26 cellular contexts compared by ENCODE assay signal in genomic region chr2:130300258-130300969, GRCh38.
"Had no signal": no experiment of that assay in that cellular context is flagged by ENCODE, and none has a peak within 500 bp of the region (broad histone marks: within the 10 kb centered on the region; RNA-seq: fewer than 3 reads in every experiment).

No MANE protein-coding gene starts in this region.

- H3K36me3 Mint-ChIP-seq: activated CD4-positive, alpha-beta memory T cell treated with anti-CD3 and anti-CD28 coated beads for 36 hours; activated naive CD8-positive, alpha-beta T cell treated with anti-CD3 and anti-CD28 coated beads, Interleukin-2, amount 10 ng/mL, durations not matched to agents 7 days and 5 days; memory B cell had no signal

- H3K27ac Mint-ChIP-seq: activated B cell treated with CpG ODN at 0.5 μM for 24 hours; activated CD4-positive, alpha-beta memory T cell treated with anti-CD3 and anti-CD28 coated beads for 36 hours; activated CD4-positive, alpha-beta T cell treated with anti-CD3 and anti-CD28 coated beads for 36 hours; activated naive CD4-positive, alpha-beta T cell treated with anti-CD3 and anti-CD28 coated beads for 36 hours; activated naive CD8-positive, alpha-beta T cell treated with anti-CD3 and anti-CD28 coated beads, Interleukin-2, amount 10 ng/mL, durations not matched to agents 7 days and 5 days; memory B cell; T-helper 1 cell treated with Interleukin-12 subunit alpha and Interleukin-12 subunit beta and Interleukin-4 antibody, amounts not matched to agents 30 μg/mL and 1 μg/mL, for 36 hours had no signal

- ATAC-seq: activated CD4-positive, alpha-beta T cell treated with anti-CD3 and anti-CD28 coated beads for 36 hours; left colon; mucosa of descending colon had no signal

- H3K9me3 Mint-ChIP-seq: activated B cell treated with CpG ODN at 0.5 μM for 24 hours; activated CD4-positive, alpha-beta memory T cell treated with anti-CD3 and anti-CD28 coated beads for 36 hours; activated naive CD4-positive, alpha-beta T cell treated with anti-CD3 and anti-CD28 coated beads for 36 hours; activated naive CD8-positive, alpha-beta T cell treated with anti-CD3 and anti-CD28 coated beads, Interleukin-2, amount 10 ng/mL, durations not matched to agents 7 days and 5 days; central memory CD8-positive, alpha-beta T cell; memory B cell; nephron progenitor cell; T-helper 1 cell treated with Interleukin-12 subunit alpha and Interleukin-12 subunit beta and Interleukin-4 antibody, amounts not matched to agents 30 μg/mL and 1 μg/mL, for 36 hours had no signal

- H3K27ac ChIP-seq: breast epithelium, colonic mucosa, dorsolateral prefrontal cortex, esophagus squamous epithelium, gastroesophageal sphincter, sigmoid colon had no signal

- H3K36me3 ChIP-seq: breast epithelium, colonic mucosa, esophagus squamous epithelium, gastroesophageal sphincter, sigmoid colon had no signal

- H3K4me1 ChIP-seq: breast epithelium, colonic mucosa, esophagus squamous epithelium, gastroesophageal sphincter, sigmoid colon had no signal

- H3K4me3 Mint-ChIP-seq: activated B cell treated with CpG ODN at 0.5 μM for 24 hours; activated CD4-positive, alpha-beta memory T cell treated with anti-CD3 and anti-CD28 coated beads for 36 hours; activated CD4-positive, alpha-beta T cell treated with anti-CD3 and anti-CD28 coated beads for 36 hours; activated naive CD4-positive, alpha-beta T cell treated with anti-CD3 and anti-CD28 coated beads for 36 hours; activated naive CD8-positive, alpha-beta T cell treated with anti-CD3 and anti-CD28 coated beads, Interleukin-2, amount 10 ng/mL, durations not matched to agents 7 days and 5 days; central memory CD8-positive, alpha-beta T cell; memory B cell; nephron progenitor cell; T-helper 1 cell treated with Interleukin-12 subunit alpha and Interleukin-12 subunit beta and Interleukin-4 antibody, amounts not matched to agents 30 μg/mL and 1 μg/mL, for 36 hours had no signal

- H3K4me1 Mint-ChIP-seq: activated B cell treated with CpG ODN at 0.5 μM for 24 hours; activated CD4-positive, alpha-beta T cell treated with anti-CD3 and anti-CD28 coated beads for 36 hours; activated naive CD8-positive, alpha-beta T cell treated with anti-CD3 and anti-CD28 coated beads, Interleukin-2, amount 10 ng/mL, durations not matched to agents 7 days and 5 days; central memory CD8-positive, alpha-beta T cell; nephron progenitor cell had no signal

- DNase-seq: activated B cell treated with CpG ODN at 0.5 μM for 24 hours; activated CD4-positive, alpha-beta memory T cell treated with anti-CD3 and anti-CD28 coated beads for 36 hours; activated CD4-positive, alpha-beta T cell treated with anti-CD3 and anti-CD28 coated beads for 36 hours; activated effector memory CD4-positive, alpha-beta T cell treated with Interleukin-2 at 50 U/mL for 16 hours; activated naive CD4-positive, alpha-beta T cell treated with anti-CD3 and anti-CD28 coated beads for 36 hours; activated naive CD8-positive, alpha-beta T cell treated with anti-CD3 and anti-CD28 coated beads, Interleukin-2, amount 10 ng/mL, durations not matched to agents 7 days and 5 days; activated T-cell treated with anti-CD3 and anti-CD28 coated beads, Interleukin-2, amount 50 U/mL, for 48 hours; amniotic stem cell; colonic mucosa; dorsolateral prefrontal cortex; esophagus squamous epithelium; head of caudate nucleus; hypothalamus; left colon; mucosa of descending colon; nephron progenitor cell; occipital lobe; sigmoid colon; stimulated activated CD4-positive, alpha-beta T cell treated with anti-CD3 and anti-CD28 coated beads, Interleukin-4, amount 100 ng/mL, for 24 hours; stimulated activated naive CD4-positive, alpha-beta T cell treated with Interleukin-2 at 50 U/mL for 16 hours; T1000 had no signal

- H3K9me3 ChIP-seq: breast epithelium, colonic mucosa, esophagus squamous epithelium, gastroesophageal sphincter, mucosa of descending colon, sigmoid colon had no signal

- H3K4me3 ChIP-seq: breast epithelium, colonic mucosa, dorsolateral prefrontal cortex, esophagus squamous epithelium, gastroesophageal sphincter, mucosa of descending colon, sigmoid colon had no signal

- H3K27me3 ChIP-seq: breast epithelium, colonic mucosa, sigmoid colon had no signal
